In the genomic region with DNA sequence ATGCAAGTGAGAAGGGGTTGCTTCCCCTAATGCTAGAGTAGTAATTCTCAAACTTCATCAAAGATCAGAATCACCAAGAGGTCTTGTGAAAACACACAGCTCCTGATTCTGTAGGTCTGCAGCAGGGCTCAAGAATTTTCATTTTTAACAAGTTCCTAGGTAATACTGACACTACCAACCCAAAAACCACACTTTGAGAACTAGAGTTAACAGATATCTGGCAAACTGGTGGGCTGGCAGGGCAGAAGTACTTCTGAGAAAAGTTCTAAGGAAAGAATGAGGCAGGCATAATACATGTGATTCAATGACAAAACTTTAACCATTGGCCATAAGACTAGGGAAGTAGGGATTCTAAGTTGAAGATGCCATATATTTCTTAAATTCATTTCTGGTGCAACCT, we compare ENCODE assay signal across 4 cellular contexts.
"Had no signal": no experiment of that assay in that cellular context is flagged by ENCODE, and none has a peak within 500 bp of the region (broad histone marks: within the 10 kb centered on the region; RNA-seq: fewer than 3 reads in every experiment).

No MANE protein-coding gene starts in this region.

- DNase-seq: H9, HCEC 1CT, IMR-90 had no signal

- ATAC-seq: GM23338 had no signal

- H3K27ac Mint-ChIP-seq: GM23338, H9 had no signal

- H3K4me1 Mint-ChIP-seq: GM23338 had no signal

- H3K4me3 Mint-ChIP-seq: GM23338, H9 had no signal
